17 cellular contexts compared by ENCODE assay signal in the genomic region with DNA sequence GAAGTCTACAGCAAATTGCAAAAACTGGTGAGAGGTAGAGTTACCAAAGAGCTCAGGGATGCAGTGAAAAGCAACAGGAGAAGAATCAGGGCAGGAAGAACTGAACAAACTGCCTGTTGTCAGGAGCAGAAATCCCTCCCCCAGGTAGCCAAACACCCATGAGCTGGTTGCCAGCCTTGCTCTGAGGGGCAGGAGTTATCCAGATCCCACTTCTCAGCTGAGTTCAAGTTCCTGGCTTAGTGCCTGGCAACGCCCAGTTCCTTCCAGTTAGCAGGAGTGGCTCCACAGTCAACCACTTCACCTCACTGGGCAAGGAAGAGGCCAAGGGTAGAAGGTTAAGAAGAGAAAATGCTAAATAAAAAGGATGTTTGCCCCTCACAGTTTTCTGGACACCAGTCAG. TPM values are rescaled to one million over a fixed set of nuclear protein-coding genes. Genes with fewer than 3 reads are reported as not detected.
DNase-seq lines count a peak whose midpoint lies in the region; ATAC-seq and TF ChIP-seq lines count a peak whose summit lies in the region.
"Had no signal": no experiment of that assay in that cellular context is flagged by ENCODE, and none has a peak within 500 bp of the region (broad histone marks: within the 10 kb centered on the region; RNA-seq: fewer than 3 reads in every experiment).

No MANE protein-coding gene starts in this region.

- TF ChIP-seq POLR2A in esophagus squamous epithelium (IDR thresholded peaks at IDR 0.05): peak in 2 of 4 donors; percentile 42 to 66

- H3K79me2 ChIP-seq in PC-9 (ENCODE audit: low read depth): peaks cover 24% of the 10 kb centered on the region

- H3F3A ChIP-seq in PC-9 (ENCODE audit: insufficient read depth, low read depth): peaks cover 39% of the 10 kb centered on the region

- intact Hi-C loops in Caco-2 (cut with micrococcal nuclease; ENCODE audit: unreplicated experiment) (loop anchor here (2.0 kb wide), 2 partner anchors 49 to 85 kb away; no protein-coding TSS in a partner anchor), PC-9 (cut with micrococcal nuclease; ENCODE audit: unreplicated experiment) (no loop called here), esophagus squamous epithelium (cut with DNase I) (no loop called here), natural killer cell (cut with micrococcal nuclease) (no loop called here)

- H3K4me1 Mint-ChIP-seq in Caco-2 (ENCODE audit: low read depth, unreplicated experiment): peaks cover 15% of the 10 kb centered on the region
- H3K4me1 Mint-ChIP-seq in naive thymus-derived CD8-positive, alpha-beta T cell: peaks cover 20 to 44% (median 37%) of the 10 kb centered on the region in 4 donors
- H3K4me1 Mint-ChIP-seq in natural killer cell: peaks cover 6 to 10% of the 10 kb centered on the region in 2 donors
- peaks cover 11 to 24% (median 16%) of the 10 kb centered on the region in 3 donors for H3K4me1 Mint-ChIP-seq in CD8-positive, alpha-beta memory T cell

- peak overlapping the region; percentile 91 for H3K4me3 Mint-ChIP-seq in Caco-2 (ENCODE audit: unreplicated experiment)
- no peak overlapping the region for H3K4me3 Mint-ChIP-seq in naive thymus-derived CD8-positive, alpha-beta T cell
- H3K4me3 Mint-ChIP-seq in natural killer cell: no peak overlapping the region
- H3K4me3 Mint-ChIP-seq in CD8-positive, alpha-beta memory T cell: no peak overlapping the region
- H3K4me3 Mint-ChIP-seq: endodermal cell; stimulated activated naive CD8-positive, alpha-beta T cell treated with anti-CD3 and anti-CD28 coated beads, Interleukin-15, Interleukin-2, amounts not matched to agents 100 ng/mL and 50 ng/mL, for 24 hours had no signal

- H3K36me3 Mint-ChIP-seq in Caco-2 (ENCODE audit: insufficient read depth, unreplicated experiment) (peaks cover 18% of the 10 kb centered on the region), natural killer cell (no peaks in the 10 kb centered on the region)
- H3K36me3 Mint-ChIP-seq in naive thymus-derived CD8-positive, alpha-beta T cell: no peaks in the 10 kb centered on the region
- H3K36me3 Mint-ChIP-seq in CD8-positive, alpha-beta memory T cell: no peaks in the 10 kb centered on the region

- H3K9me2 ChIP-seq in PC-9 (ENCODE audit: insufficient read depth): no peaks in the 10 kb centered on the region; the same call in 1 of the 2 replicates

- H3K4me3 ChIP-seq in Caco-2 (ENCODE audit: low read depth, low read length) (peak overlapping the region; percentile 83), PC-9 (no peak overlapping the region), esophagus squamous epithelium (peak overlapping the region; percentile 35 to 73 (median 64))
- H3K4me3 ChIP-seq in CD8-positive, alpha-beta memory T cell (ENCODE audit: low read length): no peak overlapping the region
- H3K4me3 ChIP-seq: cardiac muscle cell had no signal

- CTCF ChIA-PET in Caco-2 (lab: Charles Lee) (interaction anchor here (0.9 to 2.9 kb wide), 3 partner anchors 25 to 67 kb away, joined by 3 to 11 read pairs (median 6); no protein-coding TSS in a partner anchor), PC-9 (lab: Charles Lee) (interaction anchor here (0.6 to 0.8 kb wide), 2 partner anchors 11 to 14 kb away, joined by 5 to 7 read pairs; no protein-coding TSS in a partner anchor)
- CTCF ChIA-PET in CD8-positive, alpha-beta memory T cell (lab: Charles Lee): interaction anchor here (0.8 to 1.8 kb wide), 4 partner anchors 17 to 68 kb away, joined by 3 to 5 read pairs (median 4); no protein-coding TSS in a partner anchor

- TF ChIP-seq CTCF in Caco-2 (IDR thresholded peaks at IDR 0.05; ENCODE audit: insufficient read depth in 1 of 2, low read depth in 1 of 2, low read length in 1 of 2, severe bottlenecking in 1 of 2, unreplicated experiment in 1 of 2): no peak
- TF ChIP-seq CTCF in PC-9 (conservative IDR thresholded peaks at IDR 0.05): no peak
- TF ChIP-seq CTCF in esophagus squamous epithelium (IDR thresholded peaks at IDR 0.05): no peak
- TF ChIP-seq CTCF in natural killer cell (IDR thresholded peaks at IDR 0.05): no peak

- H3K27me3 Mint-ChIP-seq in Caco-2 (ENCODE audit: insufficient read depth, unreplicated experiment) (no peaks in the 10 kb centered on the region), natural killer cell (ENCODE audit: low read depth in 2 of 2) (peaks cover 27 to 55% of the 10 kb centered on the region in 2 donors)
- H3K27me3 Mint-ChIP-seq in naive thymus-derived CD8-positive, alpha-beta T cell: peaks cover 0 to 12% (median 0%) of the 10 kb centered on the region in 5 donors
- H3K27me3 Mint-ChIP-seq in CD8-positive, alpha-beta memory T cell: peaks cover 6 to 17% of the 10 kb centered on the region in 2 donors
- H3K27me3 Mint-ChIP-seq: activated naive CD8-positive, alpha-beta T cell had no signal

- BruUV-seq in Caco-2 (replicated peaks; lab: Mats Ljungman, UMichigan) (no TSS peak), PC-9 (replicated peaks; lab: Mats Ljungman, UMichigan) (no TSS peak)

- peak overlapping the region; percentile 92; the same call in 1 of the 2 replicates for H2AFZ ChIP-seq in PC-9

- peaks cover 23% of the 10 kb centered on the region; the same call in 1 of the 2 replicates for H3K4me1 ChIP-seq in Caco-2
- peaks cover 40% of the 10 kb centered on the region for H3K4me1 ChIP-seq in PC-9 (replicated peaks; ENCODE audit: insufficient read depth)
- H3K4me1 ChIP-seq in esophagus squamous epithelium: peaks cover 0 to 73% (median 9%) of the 10 kb centered on the region in 3 donors
- H3K4me1 ChIP-seq in CD8-positive, alpha-beta memory T cell (ENCODE audit: insufficient read depth, low read length): peaks cover 8% of the 10 kb centered on the region

- no peaks in the 10 kb centered on the region for H4K20me1 ChIP-seq in PC-9 (ENCODE audit: insufficient read depth)

- H3K27ac Mint-ChIP-seq in Caco-2 (ENCODE audit: unreplicated experiment) (no peak overlapping the region), natural killer cell (no peak overlapping the region)
- H3K27ac Mint-ChIP-seq in naive thymus-derived CD8-positive, alpha-beta T cell: peak overlapping the region in 7 of 10 donors; percentile 10 to 92 (median 56)
- peak overlapping the region in 4 of 8 donors; percentile 43 to 77 (median 52) for H3K27ac Mint-ChIP-seq in CD8-positive, alpha-beta memory T cell
- H3K27ac Mint-ChIP-seq: activated naive CD8-positive, alpha-beta T cell; endodermal cell; stimulated activated naive CD8-positive, alpha-beta T cell treated with anti-CD3 and anti-CD28 coated beads, Interleukin-15, Interleukin-2, amounts not matched to agents 100 ng/mL and 50 ng/mL, for 24 hours had no signal

- ATAC-seq in naive thymus-derived CD8-positive, alpha-beta T cell: no peak
- ATAC-seq in natural killer cell (no peak), GM19463 (IDR thresholded peaks at IDR 0.05; ENCODE audit: unreplicated experiment) (no peak)

- peak overlapping the region; percentile 88 for H3K4me2 ChIP-seq in PC-9

- POLR2A ChIA-PET in Caco-2 (lab: Charles Lee): no interaction called here
- POLR2A ChIA-PET in PC-9 (lab: Charles Lee; ENCODE audit: unreplicated experiment): interaction anchor here (0.6 to 0.7 kb wide), 4 partner anchors 12 to 1381 kb away, joined by 3 to 4 read pairs (median 3); no protein-coding TSS in a partner anchor
- POLR2A ChIA-PET in naive thymus-derived CD8-positive, alpha-beta T cell (lab: Charles Lee): no interaction called here
- POLR2A ChIA-PET in CD8-positive, alpha-beta memory T cell (lab: Charles Lee): interaction anchor here (1.1 kb wide), 1 partner anchor 14 kb away, joined by 5 read pairs; a partner anchor contains a TSS

- WGBS in esophagus squamous epithelium, 2 donors: 33% methylated on average over 1 of the region's 1 CpG; no CpG with 5 or more reads in 1 of the 2 donors

- H3K27ac ChIP-seq in PC-9 (no peak overlapping the region; the same call in 1 of the 2 replicates), esophagus squamous epithelium (peak overlapping the region; percentile 89 to 94 (median 90))
- no peak overlapping the region for H3K27ac ChIP-seq in CD8-positive, alpha-beta memory T cell (ENCODE audit: low read depth, low read length)
- H3K27ac ChIP-seq: cardiac muscle cell had no signal

- H3K9me3 Mint-ChIP-seq in Caco-2 (ENCODE audit: unreplicated experiment): no peaks in the 10 kb centered on the region
- H3K9me3 Mint-ChIP-seq in naive thymus-derived CD8-positive, alpha-beta T cell: no peaks in the 10 kb centered on the region
- no peaks in the 10 kb centered on the region for H3K9me3 Mint-ChIP-seq in natural killer cell
- H3K9me3 Mint-ChIP-seq in CD8-positive, alpha-beta memory T cell: no peaks in the 10 kb centered on the region
- H3K9me3 Mint-ChIP-seq: endodermal cell; stimulated activated naive CD8-positive, alpha-beta T cell treated with anti-CD3 and anti-CD28 coated beads, Interleukin-15, Interleukin-2, amounts not matched to agents 100 ng/mL and 50 ng/mL, for 24 hours had no signal

- no peaks in the 10 kb centered on the region for H3K27me3 ChIP-seq in Caco-2 (replicated peaks; ENCODE audit: control insufficient read depth, insufficient read depth, low read length)
- H3K27me3 ChIP-seq in PC-9 (ENCODE audit: insufficient read depth, low read depth): no peaks in the 10 kb centered on the region
- H3K27me3 ChIP-seq in esophagus squamous epithelium: peaks cover 0 to 25% (median 0%) of the 10 kb centered on the region in 4 donors
- no peaks in the 10 kb centered on the region for H3K27me3 ChIP-seq in CD8-positive, alpha-beta memory T cell (ENCODE audit: insufficient read depth, low read length, poor library complexity, severe bottlenecking)

- no peak for DNase-seq in Caco-2
- DNase-seq in PC-9: peak; percentile 69 to 71
- DNase-seq in esophagus squamous epithelium (lab: John Stamatoyannopoulos, UW): no peak
- DNase-seq in naive thymus-derived CD8-positive, alpha-beta T cell: no peak
- DNase-seq in natural killer cell: no peak
- no peak for DNase-seq in CD8-positive, alpha-beta memory T cell
- no peak for DNase-seq in NCI-H510A (lab: John Stamatoyannopoulos, UW)
- DNase-seq: activated CD4-positive, CD25-positive, alpha-beta regulatory T cell; endodermal cell; glutamatergic neuron; NCI-H2171 treated with DMSO at 0.1 percent for 48 hours; SW 1271 had no signal

- H3K9me3 ChIP-seq in Caco-2 (no peaks in the 10 kb centered on the region), PC-9 (ENCODE audit: insufficient read depth, low read depth) (no peaks in the 10 kb centered on the region), esophagus squamous epithelium (no peaks in the 10 kb centered on the region)
- no peaks in the 10 kb centered on the region for H3K9me3 ChIP-seq in CD8-positive, alpha-beta memory T cell (ENCODE audit: low read length)

- H3K36me3 ChIP-seq in Caco-2 (ENCODE audit: control insufficient read depth, insufficient read depth, low read length): peaks cover 7% of the 10 kb centered on the region
- peaks cover 12% of the 10 kb centered on the region for H3K36me3 ChIP-seq in PC-9 (ENCODE audit: low read depth)
- peaks cover 0 to 20% (median 0%) of the 10 kb centered on the region in 3 donors for H3K36me3 ChIP-seq in esophagus squamous epithelium
- no peaks in the 10 kb centered on the region for H3K36me3 ChIP-seq in CD8-positive, alpha-beta memory T cell (ENCODE audit: insufficient read depth, low read length)
- H3K36me3 ChIP-seq: cardiac muscle cell had no signal

RNA-seq across cellular contexts. Expression of a gene that starts 1.9 kb away (rescaled TPM):
- total RNA-seq in Caco-2 (2022): 69.9 and 80.2 TPM in 2 replicates
- 39.4 and 43.1 TPM in 2 replicates for total RNA-seq in PC-9 (2021)
- 100 to 1,000 TPM; 249 to 491 (median 352) TPM for total RNA-seq in esophagus squamous epithelium
- total RNA-seq in naive thymus-derived CD8-positive, alpha-beta T cell: 1 to 10 TPM; 2.8 to 3.1 TPM
- 1 to 10 TPM in 2 of 3 donors, under 1 TPM in 1; 0.94 to 3.1 (median 1.2) TPM for polyA plus RNA-seq in naive thymus-derived CD8-positive, alpha-beta T cell
- total RNA-seq in natural killer cell: under 1 TPM in 2 of 3 donors, not detected in 1; 0.49 to 0.58 TPM
- total RNA-seq in CD8-positive, alpha-beta memory T cell: 1 to 10 TPM; 4.5 to 5.5 TPM
- polyA plus RNA-seq in CD8-positive, alpha-beta memory T cell: 0.36 TPM
- total RNA-seq: cardiac muscle cell had no signal

RNA-seq across cellular contexts. Expression of a gene that starts 13.8 kb away (rescaled TPM):
- total RNA-seq in Caco-2 (2022) (29.6 and 31.8 TPM in 2 replicates), PC-9 (2021) (13.4 and 16.8 TPM in 2 replicates), esophagus squamous epithelium (10 to 100 TPM; 17.4 to 44.4 (median 32.4) TPM), natural killer cell (1 to 10 TPM; 6.3 to 7.5 (median 6.7) TPM)
- total RNA-seq in naive thymus-derived CD8-positive, alpha-beta T cell: 10 to 100 TPM; 11.2 to 12.6 TPM
- polyA plus RNA-seq in naive thymus-derived CD8-positive, alpha-beta T cell: 1 to 10 TPM; 1.9 to 3.4 (median 3.2) TPM
- 100 to 1,000 TPM; 113 to 119 TPM for total RNA-seq in CD8-positive, alpha-beta memory T cell
- polyA plus RNA-seq in CD8-positive, alpha-beta memory T cell: 10.6 TPM

RNA-seq across cellular contexts. Expression of a gene that starts 38.6 kb away (rescaled TPM):
- 0.39 TPM in 1 of 2 replicates, not detected in the other for total RNA-seq in Caco-2 (2022)
- not detected in 2 replicates for total RNA-seq in PC-9 (2021)
- total RNA-seq in esophagus squamous epithelium: 1 to 10 TPM; 1.9 to 7.8 (median 3.1) TPM
- 100 to 1,000 TPM; 564 to 620 TPM for total RNA-seq in naive thymus-derived CD8-positive, alpha-beta T cell
- 1,000 to 10,000 TPM in 1 of 3 donors, 100 to 1,000 TPM in 2; 811 to 1,213 (median 948) TPM for polyA plus RNA-seq in naive thymus-derived CD8-positive, alpha-beta T cell
- 100 to 1,000 TPM in 2 of 3 donors, 10 to 100 TPM in 1; 31.6 to 322 (median 155) TPM for total RNA-seq in natural killer cell
- 100 to 1,000 TPM; 534 to 541 TPM for total RNA-seq in CD8-positive, alpha-beta memory T cell
- 1,158 TPM for polyA plus RNA-seq in CD8-positive, alpha-beta memory T cell
- total RNA-seq: cardiac muscle cell, smooth muscle cell had no signal
- polyA plus RNA-seq: cardiac muscle cell, smooth muscle cell had no signal

RNA-seq across cellular contexts. Expression of a gene that starts 41.1 kb away (rescaled TPM):
- total RNA-seq in Caco-2 (2022) (8.9 and 12.0 TPM in 2 replicates), PC-9 (2021) (not detected in 2 replicates), esophagus squamous epithelium (10 to 100 TPM in 2 of 4 donors, 1 to 10 TPM in 2; 2.2 to 17.9 (median 9.5) TPM), natural killer cell (10 to 100 TPM in 2 of 3 donors, 1 to 10 TPM in 1; 7.1 to 27.8 (median 12.8) TPM)
- total RNA-seq in naive thymus-derived CD8-positive, alpha-beta T cell: 100 to 1,000 TPM; 157 to 161 TPM
- 100 to 1,000 TPM; 120 to 195 (median 159) TPM for polyA plus RNA-seq in naive thymus-derived CD8-positive, alpha-beta T cell
- total RNA-seq in CD8-positive, alpha-beta memory T cell: 100 to 1,000 TPM; 363 to 387 TPM
- 210 TPM for polyA plus RNA-seq in CD8-positive, alpha-beta memory T cell
- total RNA-seq: cardiac muscle cell, smooth muscle cell had no signal
- polyA plus RNA-seq: cardiac muscle cell, smooth muscle cell had no signal

Comparison
In these comparisons a context has a peak if more than half of its experiments do, and no peak if none do; other contexts are left out.
1. DNase-seq: peak in PC-9 (2 of 2); none in Caco-2 (0 of 2), esophagus squamous epithelium (single experiment), naive thymus-derived CD8-positive, alpha-beta T cell (0 of 10), natural killer cell (single experiment), CD8-positive, alpha-beta memory T cell (0 of 5) and NCI-H510A (single experiment).
2. H3K4me3 ChIP-seq: peak in Caco-2 (single experiment) and esophagus squamous epithelium (4 of 4); none in PC-9 (single experiment) and CD8-positive, alpha-beta memory T cell (single experiment).
3. H3K27ac Mint-ChIP-seq: peak in naive thymus-derived CD8-positive, alpha-beta T cell (7 of 10); none in Caco-2 (single experiment) and natural killer cell (0 of 2).
4. H3K27ac ChIP-seq: peak in esophagus squamous epithelium (4 of 4); none in PC-9 (single experiment) and CD8-positive, alpha-beta memory T cell (single experiment).
5. POLR2A ChIA-PET loops: an anchor here in PC-9 (0.6 to 0.7 kb wide) and CD8-positive, alpha-beta memory T cell (1.1 kb wide); none called in Caco-2 and naive thymus-derived CD8-positive, alpha-beta T cell.